In genomic region chr16:17921357-17921978, GRCh38 we compare ENCODE assay signal across 8 cellular contexts.
DNase-seq lines count a peak whose midpoint lies in the region; ATAC-seq and TF ChIP-seq lines count a peak whose summit lies in the region.

No MANE protein-coding gene starts in this region.

- intact Hi-C loops in left ventricle myocardium superior (cut with micrococcal nuclease) (no loop called here), gastrocnemius medialis (cut with DNase I; ENCODE audit: low total_unique reads) (no loop called here)

- no peak overlapping the region for H3K4me3 ChIP-seq in gastrocnemius medialis

- no peak for TF ChIP-seq POLR2A in gastrocnemius medialis (IDR thresholded peaks at IDR 0.05)

- peak in 1 of 5 experiments; percentile 28 for TF ChIP-seq CTCF in gastrocnemius medialis (IDR thresholded peaks at IDR 0.05 in 4 of 5, conservative IDR thresholded peaks at IDR 0.05 in 1 of 5)

- DNase-seq in AML-193 (lab: John Stamatoyannopoulos, UW) (peak; percentile 15 to 32), NCI-H82 treated with DMSO at 0.1 percent for 48 hours (lab: John Stamatoyannopoulos, UW; ENCODE audit: unreplicated experiment) (peak; percentile 10), left ventricle myocardium superior (peak; percentile 27), gastrocnemius medialis (no peak), NCI-H2196 treated with DMSO at 0.1 percent for 48 hours (lab: John Stamatoyannopoulos, UW; ENCODE audit: unreplicated experiment) (no peak)
- peak; percentile 44 for DNase-seq in activated CD8-positive, alpha-beta memory T cell treated with anti-CD3 and anti-CD28 coated beads, Interleukin-2, amount 50 U/mL, for 4 hours
- DNase-seq in stimulated activated CD8-positive, alpha-beta memory T cell treated with anti-CD3 and anti-CD28 coated beads, Interleukin-12 subunit alpha, Interleukin-12 subunit beta, amount 100 ng/mL, for 1 hour (ENCODE audit: low read depth) = peak; percentile 15

- ATAC-seq in GM19351 (IDR thresholded peaks at IDR 0.05; ENCODE audit: unreplicated experiment) = peak; percentile 64
- no peak for ATAC-seq in left ventricle myocardium superior
- no peak for ATAC-seq in gastrocnemius medialis

- no peaks in the 10 kb centered on the region for H3K36me3 ChIP-seq in gastrocnemius medialis

- no peaks in the 10 kb centered on the region for H3K4me1 ChIP-seq in gastrocnemius medialis

- in situ Hi-C loops in gastrocnemius medialis (cut with MboI; ENCODE audit: low sequenced_read_pairs in 4 of 4) = no loop called here

- H3K9me3 ChIP-seq in gastrocnemius medialis = no peaks in the 10 kb centered on the region

- no peak overlapping the region for H3K27ac ChIP-seq in gastrocnemius medialis

- H3K27me3 ChIP-seq in gastrocnemius medialis = peaks cover 0 to 2% (median 0%) of the 10 kb centered on the region in 3 donors

Comparison
In these comparisons a context has a peak if more than half of its experiments do, and no peak if none do; other contexts are left out.
1. DNase-seq: peak in AML-193 (2 of 2), NCI-H82 treated with DMSO at 0.1 percent for 48 hours (single experiment), activated CD8-positive, alpha-beta memory T cell treated with anti-CD3 and anti-CD28 coated beads, Interleukin-2, amount 50 U/mL, for 4 hours (single experiment), left ventricle myocardium superior (single experiment) and stimulated activated CD8-positive, alpha-beta memory T cell treated with anti-CD3 and anti-CD28 coated beads, Interleukin-12 subunit alpha, Interleukin-12 subunit beta, amount 100 ng/mL, for 1 hour (single experiment); none in gastrocnemius medialis (0 of 2) and NCI-H2196 treated with DMSO at 0.1 percent for 48 hours (single experiment).